ENCODE assay signal across 8 cellular contexts in the genomic region with DNA sequence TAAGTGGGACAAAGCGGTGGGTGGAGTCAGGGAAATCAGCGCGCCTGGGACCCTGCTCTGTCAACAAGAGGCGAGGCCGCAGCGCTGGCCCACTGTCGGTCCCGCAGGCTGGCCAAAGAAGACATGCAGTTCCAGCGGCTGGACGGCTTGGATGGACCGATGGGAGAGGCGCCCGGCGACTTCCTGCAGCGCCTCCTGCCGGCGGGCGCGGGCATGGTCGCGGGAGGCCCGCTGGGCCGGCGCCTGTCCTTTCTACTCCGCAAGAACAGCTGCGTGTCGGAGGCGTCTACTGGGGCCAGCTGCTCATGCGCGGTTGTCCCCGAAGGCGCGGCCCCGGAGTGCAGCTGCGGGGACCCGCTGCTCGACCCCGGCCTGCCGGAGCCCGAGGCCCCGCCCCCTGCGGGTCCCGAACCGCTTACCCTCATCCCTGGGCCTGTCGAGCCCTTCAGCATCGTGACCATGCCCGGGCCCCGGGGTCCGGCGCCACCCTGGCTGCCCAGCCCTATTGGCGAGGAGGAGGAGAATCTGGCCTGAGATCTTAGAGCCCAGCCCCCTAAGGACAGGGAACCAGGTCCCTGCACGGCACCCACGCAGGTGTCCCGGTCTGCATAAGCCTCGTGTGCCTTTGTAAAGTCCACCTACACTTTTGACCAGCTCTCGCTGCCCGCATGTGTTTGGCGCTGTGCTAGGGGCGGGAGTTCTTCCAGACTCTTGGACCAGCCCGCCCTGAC. TPM values are rescaled to one million over a fixed set of nuclear protein-coding genes. Genes with fewer than 3 reads are reported as not detected.
A peak's percentile ranks its signal among the peaks of the same experiment; 100 is the strongest.
DNase-seq lines count a peak whose midpoint lies in the region; ATAC-seq, FAIRE-seq and TF ChIP-seq lines count a peak whose summit lies in the region.

No MANE protein-coding gene starts in this region.

- TF ChIP-seq POLR2A in H54 (IDR thresholded peaks at IDR 0.05; ENCODE audit: low read depth, low read length) = no peak

- peak overlapping the region; percentile 34 for H3K4me3 ChIP-seq in AG09309 (ENCODE audit: control insufficient read depth, low read depth, low read length)

- DNase-seq in AG09309 (ENCODE audit: low read depth) (no peak), H54 (ENCODE audit: insufficient read length, low spot score) (peak; percentile 87), NCI-H82 treated with DMSO at 0.1 percent for 48 hours (lab: John Stamatoyannopoulos, UW; ENCODE audit: unreplicated experiment) (peak; percentile 84), endothelial cell (ENCODE audit: low spot score) (peak; percentile 90), mesenteric fat pad (ENCODE audit: low spot score) (peak; percentile 93)
- peak; percentile 85 for DNase-seq in activated CD8-positive, alpha-beta memory T cell treated with anti-CD3 and anti-CD28 coated beads for 24 hours

- H3K36me3 Mint-ChIP-seq in endothelial cell (ENCODE audit: low read depth, unreplicated experiment) = no peaks in the 10 kb centered on the region
- H3K36me3 Mint-ChIP-seq in stimulated activated memory B cell treated with anti-CD40 and anti-IgM and Interleukin-4, amounts not matched to agents 10 μg/mL and 1 μg/mL and 100 μg/mL, for 72 hours = no peaks in the 10 kb centered on the region

- no peaks in the 10 kb centered on the region for H3K9me3 Mint-ChIP-seq in endothelial cell (ENCODE audit: unreplicated experiment)
- H3K9me3 Mint-ChIP-seq in stimulated activated memory B cell treated with anti-CD40 and anti-IgM and Interleukin-4, amounts not matched to agents 10 μg/mL and 1 μg/mL and 100 μg/mL, for 72 hours = no peaks in the 10 kb centered on the region

- peaks cover 2% of the 10 kb centered on the region for H3K4me1 Mint-ChIP-seq in endothelial cell (ENCODE audit: unreplicated experiment)
- H3K4me1 Mint-ChIP-seq in stimulated activated memory B cell treated with anti-CD40 and anti-IgM and Interleukin-4, amounts not matched to agents 10 μg/mL and 1 μg/mL and 100 μg/mL, for 72 hours = no peaks in the 10 kb centered on the region

- peaks cover 2% of the 10 kb centered on the region for H3K27me3 Mint-ChIP-seq in endothelial cell (ENCODE audit: unreplicated experiment)
- peaks cover 63% of the 10 kb centered on the region for H3K27me3 Mint-ChIP-seq in stimulated activated memory B cell treated with anti-CD40 and anti-IgM and Interleukin-4, amounts not matched to agents 10 μg/mL and 1 μg/mL and 100 μg/mL, for 72 hours

- FAIRE-seq in H54 (lab: Jason Lieb, UNC) = no peak

- no peak overlapping the region for H3K27ac Mint-ChIP-seq in endothelial cell (ENCODE audit: unreplicated experiment)
- H3K27ac Mint-ChIP-seq in stimulated activated memory B cell treated with anti-CD40 and anti-IgM and Interleukin-4, amounts not matched to agents 10 μg/mL and 1 μg/mL and 100 μg/mL, for 72 hours = no peak overlapping the region

- H3K4me3 Mint-ChIP-seq in endothelial cell (ENCODE audit: unreplicated experiment) = no peak overlapping the region
- peak overlapping the region; percentile 15 for H3K4me3 Mint-ChIP-seq in stimulated activated memory B cell treated with anti-CD40 and anti-IgM and Interleukin-4, amounts not matched to agents 10 μg/mL and 1 μg/mL and 100 μg/mL, for 72 hours

- peak; percentile 75 for ATAC-seq in stimulated activated memory B cell treated with anti-CD40 and anti-IgM and Interleukin-4, amounts not matched to agents 10 μg/mL and 1 μg/mL and 100 μg/mL, for 72 hours
- no peak for ATAC-seq in GM19324 (IDR thresholded peaks at IDR 0.05; ENCODE audit: low FRiP score, unreplicated experiment)

- peak; percentile 71 for TF ChIP-seq CTCF in AG09309 (IDR thresholded peaks at IDR 0.05; ENCODE audit: control insufficient read depth, insufficient read depth, low read depth, low read length, missing control alignments)
- peak; percentile 98 for TF ChIP-seq CTCF in endothelial cell (IDR thresholded peaks at IDR 0.05; ENCODE audit: unreplicated experiment)

RNA-seq across cellular contexts. Expression of gene BEST2, which starts 6.1 kb away (rescaled TPM):
- total RNA-seq in endothelial cell (ENCODE audit: unreplicated experiment) = not detected
- not detected for total RNA-seq in mesenteric fat pad

RNA-seq across cellular contexts. Expression of gene HOOK2, which starts 17.6 kb away (rescaled TPM):
- total RNA-seq in endothelial cell (ENCODE audit: unreplicated experiment) (30.3 TPM), mesenteric fat pad (57.7 TPM)

RNA-seq across cellular contexts. Expression of gene GET3, which starts 20.4 kb away (rescaled TPM):
- total RNA-seq in endothelial cell (ENCODE audit: unreplicated experiment) = 77.9 TPM
- total RNA-seq in mesenteric fat pad = 57.6 TPM

RNA-seq across cellular contexts. Expression of gene TRIR, which starts 23.2 kb away (rescaled TPM):
- 176 TPM for total RNA-seq in endothelial cell (ENCODE audit: unreplicated experiment)
- 139 TPM for total RNA-seq in mesenteric fat pad

RNA-seq across cellular contexts. Expression of gene JUNB, which starts 33.6 kb away (rescaled TPM):
- 20.6 TPM for total RNA-seq in endothelial cell (ENCODE audit: unreplicated experiment)
- 800 TPM for total RNA-seq in mesenteric fat pad
